8 cellular contexts compared by ENCODE assay signal in genomic region chr14:104972301-104973211, GRCh38. TPM values are rescaled to one million over a fixed set of nuclear protein-coding genes. Genes with fewer than 3 reads are reported as not detected.
A peak's percentile ranks its signal among the peaks of the same experiment; 100 is the strongest.
DNase-seq lines count a peak whose midpoint lies in the region; ATAC-seq, FAIRE-seq and TF ChIP-seq lines count a peak whose summit lies in the region.

No MANE protein-coding gene starts in this region.

- in situ Hi-C loops in K562 (cut with MboI), result loop anchor here (5.0 kb wide), 1 partner anchor 75 kb away; no protein-coding TSS in a partner anchor

- H3K4me1 Mint-ChIP-seq in T-helper 2 cell treated with Interferon-gamma antibody and Interleukin-4, amounts not matched to agents 5 μg/mL and 100 μg/mL, for 36 hours (ENCODE audit: low read depth), result peaks cover 3% of the 10 kb centered on the region

- no peaks in the 10 kb centered on the region for H3K9me3 Mint-ChIP-seq in T-helper 2 cell treated with Interferon-gamma antibody and Interleukin-4, amounts not matched to agents 5 μg/mL and 100 μg/mL, for 36 hours

- H3K79me2 ChIP-seq in K562 (ENCODE audit: control insufficient read depth, insufficient read depth, low read length), result no peaks in the 10 kb centered on the region

- no peak for FAIRE-seq in K562 (lab: Jason Lieb, UNC)

- no peaks in the 10 kb centered on the region for H3K36me3 ChIP-seq in K562 (ENCODE audit: control insufficient read depth, insufficient read depth, low read length)
- H3K36me3 ChIP-seq in urinary bladder (ENCODE audit: insufficient read depth), result no peaks in the 10 kb centered on the region

- H3K36me3 Mint-ChIP-seq in T-helper 2 cell treated with Interferon-gamma antibody and Interleukin-4, amounts not matched to agents 5 μg/mL and 100 μg/mL, for 36 hours (ENCODE audit: low read depth), result no peaks in the 10 kb centered on the region

- H3K4me2 ChIP-seq in K562 (ENCODE audit: insufficient read depth, low read length), result no peak overlapping the region

- 20% methylated on average over 19 of the region's 30 CpGs for WGBS in K562 (ENCODE audit: insufficient coverage, low coverage, missing lambda C conversion rate)
- WGBS in urinary bladder, result 48% methylated on average over 30 of the region's 30 CpGs

- BruUV-seq in K562 (replicated peaks; lab: Mats Ljungman, UMichigan), result no TSS peak

- TF ChIP-seq POLR2A in K562 (conservative IDR thresholded peaks at IDR 0.05) (no peak), GM18505 (IDR thresholded peaks at IDR 0.05; ENCODE audit: borderline replicate concordance, extremely low read depth, insufficient read depth, insufficient read length) (no peak)

- H3K4me3 ChIP-seq in K562 (no peak overlapping the region), urinary bladder (ENCODE audit: low read depth, low read length) (no peak overlapping the region)

- no peaks in the 10 kb centered on the region for H3K9me1 ChIP-seq in K562 (ENCODE audit: control insufficient read depth, insufficient read depth, low read length)

- POLR2A ChIA-PET in K562 (lab: Yijun Ruan, JAX), result interaction anchor here (0.6 to 1.2 kb wide), 4 partner anchors 10 to 36 kb away, joined by 3 to 4 read pairs (median 3); no protein-coding TSS in a partner anchor

- CTCF ChIA-PET in K562 (lab: Yijun Ruan, JAX; ENCODE audit: low intra/inter-chr PET ratio), result no interaction called here

- no peak for TF ChIP-seq RAD21 in K562 (CRISPR knock-in tag; conservative IDR thresholded peaks at IDR 0.05 in 1 of 2, IDR thresholded peaks at IDR 0.05 in 1 of 2)

- no peaks in the 10 kb centered on the region for H3K9me3 ChIP-seq in K562 (replicated peaks; ENCODE audit: control insufficient read depth, insufficient read depth, low read depth, low read length)

- no peak overlapping the region for H3K9ac ChIP-seq in K562 (ENCODE audit: insufficient read depth in 1 of 2, low read depth in 2 of 2, low read length in 2 of 2)

- peak; percentile 24 for DNase-seq in NCI-H748 (lab: John Stamatoyannopoulos, UW; ENCODE audit: unreplicated experiment)
- no peak for DNase-seq in NCI-H748 treated with DMSO at 0.1 percent for 48 hours (lab: John Stamatoyannopoulos, UW)
- no peak for DNase-seq in K562 (ENCODE audit: extremely low read depth in 1 of 4, low spot score in 3 of 4)
- peak; percentile 74 to 85 for DNase-seq in left colon
- no peak for DNase-seq in T-helper 2 cell treated with Interferon-gamma antibody and Interleukin-4, amounts not matched to agents 5 μg/mL and 100 μg/mL, for 36 hours (ENCODE audit: low spot score)
- no peak for DNase-seq in NCI-H82 (lab: John Stamatoyannopoulos, UW)

- H3K27ac ChIP-seq in K562 (ENCODE audit: extremely low read depth, low read depth, low read length) (no peak overlapping the region), urinary bladder (ENCODE audit: low read depth) (peak overlapping the region; percentile 87)

- no peak overlapping the region for H2AFZ ChIP-seq in K562 (ENCODE audit: low read depth, low read length)

- no peak overlapping the region for H3K4me3 Mint-ChIP-seq in T-helper 2 cell treated with Interferon-gamma antibody and Interleukin-4, amounts not matched to agents 5 μg/mL and 100 μg/mL, for 36 hours

- no peak for TF ChIP-seq EP300 in K562 (IDR thresholded peaks at IDR 0.05; ENCODE audit: low read length)

- peaks cover 16% of the 10 kb centered on the region; the same call in 1 of the 2 replicates for H4K20me1 ChIP-seq in K562 (replicated peaks; ENCODE audit: control insufficient read depth, insufficient read depth, low read length)

- ATAC-seq in K562 (no peak), left colon (peak; percentile 81), GM18505 (IDR thresholded peaks at IDR 0.05; ENCODE audit: unreplicated experiment) (no peak)

- no peak for TF ChIP-seq CTCF in K562 (IDR thresholded peaks at IDR 0.05 in 2 of 3, conservative IDR thresholded peaks at IDR 0.05 in 1 of 3; ENCODE audit: insufficient read depth in 2 of 3, low read depth in 1 of 3, low read length in 3 of 3)

- H3K4me1 ChIP-seq in K562 (replicated peaks in 1 of 2; ENCODE audit: control insufficient read depth in 2 of 2, insufficient read depth in 2 of 2, low read length in 2 of 2) (peaks cover 0 to 81% of the 10 kb centered on the region in 2 experiments; a peak in 3 of 5 replicates), urinary bladder (ENCODE audit: insufficient read depth) (no peaks in the 10 kb centered on the region)

- peaks cover 15% of the 10 kb centered on the region for H3K27me3 Mint-ChIP-seq in T-helper 2 cell treated with Interferon-gamma antibody and Interleukin-4, amounts not matched to agents 5 μg/mL and 100 μg/mL, for 36 hours (ENCODE audit: low read depth)

- peaks cover 0 to 9% of the 10 kb centered on the region in 2 experiments; a peak in 1 of 5 replicates for H3K27me3 ChIP-seq in K562 (ENCODE audit: control insufficient read depth in 2 of 2, insufficient read depth in 2 of 2, low read length in 2 of 2)

- no peak overlapping the region for H3K27ac Mint-ChIP-seq in T-helper 2 cell treated with Interferon-gamma antibody and Interleukin-4, amounts not matched to agents 5 μg/mL and 100 μg/mL, for 36 hours

- intact Hi-C loops in K562 (cut with micrococcal nuclease) (no loop called here), left colon (cut with DNase I, micrococcal nuclease) (no loop called here)

RNA-seq across cellular contexts. Expression of gene AHNAK2, which starts 5.6 kb away (rescaled TPM):
- total RNA-seq in K562 (2011; cell fraction: chromatin; rRNA removed; ENCODE audit: low replicate concordance), result 0.18 and 0.46 TPM in 2 replicates
- total RNA-seq in K562 (2011; cell fraction: nucleolus; rRNA removed), result 0.13 and 0.17 TPM in 2 replicates
- 0.07 and 0.31 TPM in 2 replicates for total RNA-seq in K562 (2011; cell fraction: nucleoplasm; rRNA removed)
- total RNA-seq in K562 (2014; rRNA removed) (0.04 TPM in 1 of 2 replicates, not detected in the other), K562 (2014; rRNA removed; fragmentation: Illumina TruSeq; extraction: Trizol) (not detected in 2 replicates), K562 (2015; rRNA removed; fragmentation: Illumina TruSeq; extraction: Trizol) (0.04 TPM in 2 replicates), K562 (2021) (0.09 and 0.18 TPM in 2 replicates), left colon (10 to 100 TPM in 1 of 2 donors, 1 to 10 TPM in 1; 3.2 to 23.4 TPM), urinary bladder (14.5 TPM)
- polyA plus RNA-seq in K562 (2011; rRNA removed) (0.04 TPM in 1 of 2 replicates, not detected in the other), K562 (2014; fragmentation: Illumina TruSeq; extraction: Trizol) (0.03 TPM in 1 of 2 replicates, not detected in the other), K562 (2014; fragmentation: Nextera tagmentation; extraction: Ambion mirVana) (not detected), K562 (2014; rRNA removed) (under 0.01 and 0.04 TPM in 2 replicates), urinary bladder (43.2 TPM)
- under 0.01 and 0.03 TPM in 2 replicates for polyA plus RNA-seq in K562 (2011; cell fraction: cytosol; rRNA removed)
- polyA plus RNA-seq in K562 (2011; cell fraction: nucleus; rRNA removed), result 0.14 and 0.22 TPM in 2 replicates
- polyA plus RNA-seq in K562 (2012), result 0.03 and 0.22 TPM in 2 replicates
- 0.04 and 0.51 TPM in 2 replicates for polyA minus RNA-seq in K562 (2011; rRNA and poly(A)+ RNA removed)
- 0.10 and 0.27 TPM in 2 replicates for polyA minus RNA-seq in K562 (2011; cell fraction: cytosol; rRNA and poly(A)+ RNA removed)
- 0.13 and 0.22 TPM in 2 replicates for polyA minus RNA-seq in K562 (2011; cell fraction: nucleus; rRNA and poly(A)+ RNA removed)

RNA-seq across cellular contexts. Expression of gene CLBA1, which starts 13.0 kb away (rescaled TPM):
- 4.9 and 7.5 TPM in 2 replicates for total RNA-seq in K562 (2011; cell fraction: chromatin; rRNA removed; ENCODE audit: low replicate concordance)
- total RNA-seq in K562 (2011; cell fraction: nucleolus; rRNA removed), result 4.7 and 5.3 TPM in 2 replicates
- total RNA-seq in K562 (2011; cell fraction: nucleoplasm; rRNA removed), result 3.8 and 4.7 TPM in 2 replicates
- 3.2 and 4.0 TPM in 2 replicates for total RNA-seq in K562 (2014; rRNA removed)
- total RNA-seq in K562 (2014; rRNA removed; fragmentation: Illumina TruSeq; extraction: Trizol), result 1.4 and 1.8 TPM in 2 replicates
- 2.1 and 2.2 TPM in 2 replicates for total RNA-seq in K562 (2015; rRNA removed; fragmentation: Illumina TruSeq; extraction: Trizol)
- total RNA-seq in K562 (2021), result 3.9 and 4.4 TPM in 2 replicates
- polyA plus RNA-seq in K562 (2011; rRNA removed), result 2.5 and 2.6 TPM in 2 replicates
- 1.8 and 3.1 TPM in 2 replicates for polyA plus RNA-seq in K562 (2011; cell fraction: cytosol; rRNA removed)
- polyA plus RNA-seq in K562 (2011; cell fraction: nucleus; rRNA removed), result 5.7 and 10.6 TPM in 2 replicates
- 3.0 and 3.1 TPM in 2 replicates for polyA plus RNA-seq in K562 (2012)
- 3.2 TPM in 2 replicates for polyA plus RNA-seq in K562 (2014; fragmentation: Illumina TruSeq; extraction: Trizol)
- polyA plus RNA-seq in K562 (2014; fragmentation: Nextera tagmentation; extraction: Ambion mirVana), result under 1 TPM; 0.04 to 0.25 TPM
- 2.2 and 2.7 TPM in 2 replicates for polyA plus RNA-seq in K562 (2014; rRNA removed)
- polyA minus RNA-seq in K562 (2011; rRNA and poly(A)+ RNA removed), result 1.4 and 1.9 TPM in 2 replicates
- polyA minus RNA-seq in K562 (2011; cell fraction: cytosol; rRNA and poly(A)+ RNA removed), result 1.4 and 2.5 TPM in 2 replicates
- 2.7 and 3.2 TPM in 2 replicates for polyA minus RNA-seq in K562 (2011; cell fraction: nucleus; rRNA and poly(A)+ RNA removed)
- total RNA-seq in left colon, result 1 to 10 TPM; 4.2 to 6.5 TPM
- 4.7 TPM for total RNA-seq in urinary bladder
- 10.1 TPM for polyA plus RNA-seq in urinary bladder

RNA-seq across cellular contexts. Expression of gene PLD4, which starts 47.9 kb away (rescaled TPM):
- total RNA-seq in K562 (2011; cell fraction: chromatin; rRNA removed; ENCODE audit: low replicate concordance), result 0.05 and 0.14 TPM in 2 replicates
- total RNA-seq in K562 (2011; cell fraction: nucleolus; rRNA removed), result 0.13 TPM in 1 of 2 replicates, not detected in the other
- 0.07 and 0.15 TPM in 2 replicates for total RNA-seq in K562 (2011; cell fraction: nucleoplasm; rRNA removed)
- total RNA-seq in K562 (2014; rRNA removed) (not detected in 2 replicates), K562 (2014; rRNA removed; fragmentation: Illumina TruSeq; extraction: Trizol) (not detected in 2 replicates), K562 (2015; rRNA removed; fragmentation: Illumina TruSeq; extraction: Trizol) (0.08 and 0.18 TPM in 2 replicates), K562 (2021) (0.24 TPM in 1 of 2 replicates, not detected in the other), left colon (1 to 10 TPM in 1 of 2 donors, not detected in 1; 2.2 TPM), urinary bladder (6.8 TPM)
- polyA plus RNA-seq in K562 (2011; rRNA removed) (not detected in 2 replicates), K562 (2014; fragmentation: Illumina TruSeq; extraction: Trizol) (0.19 TPM in 1 of 2 replicates, not detected in the other), K562 (2014; fragmentation: Nextera tagmentation; extraction: Ambion mirVana) (not detected), K562 (2014; rRNA removed) (0.03 TPM in 1 of 2 replicates, not detected in the other), urinary bladder (0.42 TPM)
- polyA plus RNA-seq in K562 (2011; cell fraction: cytosol; rRNA removed), result not detected in 2 replicates
- polyA plus RNA-seq in K562 (2011; cell fraction: nucleus; rRNA removed), result 0.03 and 0.11 TPM in 2 replicates
- 0.13 and 0.29 TPM in 2 replicates for polyA plus RNA-seq in K562 (2012)
- polyA minus RNA-seq in K562 (2011; rRNA and poly(A)+ RNA removed), result not detected in 2 replicates
- not detected in 2 replicates for polyA minus RNA-seq in K562 (2011; cell fraction: cytosol; rRNA and poly(A)+ RNA removed)
- 0.11 TPM in 1 of 2 replicates, not detected in the other for polyA minus RNA-seq in K562 (2011; cell fraction: nucleus; rRNA and poly(A)+ RNA removed)

RNA-seq across cellular contexts. Expression of gene CDCA4, which starts 48.3 kb away (rescaled TPM):
- total RNA-seq in K562 (2011; cell fraction: chromatin; rRNA removed; ENCODE audit: low replicate concordance), result 13.4 and 22.4 TPM in 2 replicates
- 17.5 TPM in 2 replicates for total RNA-seq in K562 (2011; cell fraction: nucleolus; rRNA removed)
- total RNA-seq in K562 (2011; cell fraction: nucleoplasm; rRNA removed), result 18.6 and 23.1 TPM in 2 replicates
- total RNA-seq in K562 (2014; rRNA removed) (33.9 and 41.3 TPM in 2 replicates), K562 (2014; rRNA removed; fragmentation: Illumina TruSeq; extraction: Trizol) (15.8 and 17.3 TPM in 2 replicates), K562 (2015; rRNA removed; fragmentation: Illumina TruSeq; extraction: Trizol) (23.0 and 23.9 TPM in 2 replicates), K562 (2021) (43.3 and 44.2 TPM in 2 replicates), left colon (1 to 10 TPM; 5.2 to 6.5 TPM), urinary bladder (20.4 TPM)
- polyA plus RNA-seq in K562 (2011; rRNA removed) (25.1 and 34.5 TPM in 2 replicates), K562 (2014; fragmentation: Illumina TruSeq; extraction: Trizol) (16.7 and 27.1 TPM in 2 replicates), K562 (2014; fragmentation: Nextera tagmentation; extraction: Ambion mirVana) (10 to 100 TPM in 1 of 2 experiments, 1 to 10 TPM in 1; 6.6 to 10.3 TPM), K562 (2014; rRNA removed) (36.9 and 43.3 TPM in 2 replicates), urinary bladder (9.4 TPM)
- 33.5 and 50.8 TPM in 2 replicates for polyA plus RNA-seq in K562 (2011; cell fraction: cytosol; rRNA removed)
- 14.4 and 19.3 TPM in 2 replicates for polyA plus RNA-seq in K562 (2011; cell fraction: nucleus; rRNA removed)
- 32.1 and 37.8 TPM in 2 replicates for polyA plus RNA-seq in K562 (2012)
- 17.1 and 17.8 TPM in 2 replicates for polyA minus RNA-seq in K562 (2011; rRNA and poly(A)+ RNA removed)
- polyA minus RNA-seq in K562 (2011; cell fraction: cytosol; rRNA and poly(A)+ RNA removed), result 17.8 and 25.3 TPM in 2 replicates
- polyA minus RNA-seq in K562 (2011; cell fraction: nucleus; rRNA and poly(A)+ RNA removed), result 5.7 and 7.2 TPM in 2 replicates

Comparison
In these comparisons a context has a peak if more than half of its experiments do, and no peak if none do; other contexts are left out.
1. DNase-seq: peak in NCI-H748 (single experiment) and left colon (2 of 2); none in NCI-H748 treated with DMSO at 0.1 percent for 48 hours (single experiment), K562 (0 of 4), T-helper 2 cell treated with Interferon-gamma antibody and Interleukin-4, amounts not matched to agents 5 μg/mL and 100 μg/mL, for 36 hours (single experiment) and NCI-H82 (single experiment).